Comparison of ENCODE assay signal across 1 cellular context in the genomic region with DNA sequence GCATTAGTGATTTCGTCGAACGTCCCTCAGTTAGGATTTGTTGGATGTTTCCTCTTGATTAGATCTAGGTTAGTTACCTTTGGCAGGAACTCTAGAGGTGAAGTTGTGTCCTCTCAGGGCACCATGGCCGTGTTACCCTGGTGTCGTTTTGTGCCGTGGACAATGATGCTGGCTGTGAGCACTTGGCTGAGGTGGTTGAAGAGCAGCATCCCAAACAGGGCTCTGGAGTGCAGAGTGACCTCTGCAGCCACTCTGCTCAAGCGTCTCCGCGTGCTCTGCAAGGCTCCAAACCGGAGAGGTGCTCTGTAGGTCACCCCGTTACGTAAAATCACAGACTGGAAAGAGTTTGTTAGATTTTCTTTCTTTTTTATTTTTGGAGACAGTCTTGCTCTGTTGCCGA.
TF ChIP-seq lines count a peak whose summit lies in the region.

No MANE protein-coding gene starts in this region.

TF ChIP-seq in HepG2, 621 proteins besides CTCF, POLR2A, EP300 and RAD21 (continues in another document):
- TF ChIP-seq FOXK1 (CRISPR knock-in tag; IDR thresholded peaks at IDR 0.05; ENCODE audit: borderline replicate concordance, low read depth) (no peak), ZKSCAN8 (CRISPR knock-in tag; IDR thresholded peaks at IDR 0.05; ENCODE audit: borderline replicate concordance) (no peak), NFKBIZ (CRISPR knock-in tag; IDR thresholded peaks at IDR 0.05) (no peak), ZNF788 (CRISPR knock-in tag; IDR thresholded peaks at IDR 0.05; ENCODE audit: borderline replicate concordance) (no peak), ZNF446 (CRISPR knock-in tag; IDR thresholded peaks at IDR 0.05) (no peak), NCOA1 (CRISPR knock-in tag; IDR thresholded peaks at IDR 0.05) (0 out of 2 replicates have a peak, but pooled peaks have one; percentile 25), ZFX (CRISPR knock-in tag; IDR thresholded peaks at IDR 0.05; ENCODE audit: low read depth) (no peak), ZNF766 (CRISPR knock-in tag; IDR thresholded peaks at IDR 0.05; ENCODE audit: borderline replicate concordance) (no peak), FOXA3 (CRISPR knock-in tag; IDR thresholded peaks at IDR 0.05) (0 out of 2 replicates have a peak, but pooled peaks have one; percentile 3), MTERF4 (CRISPR knock-in tag; IDR thresholded peaks at IDR 0.05) (no peak), ZNF883 (CRISPR knock-in tag; IDR thresholded peaks at IDR 0.05; ENCODE audit: not compliant biosample characterization) (no peak), ZNF143 (CRISPR knock-in tag; IDR thresholded peaks at IDR 0.05) (0 out of 2 replicates have a peak, but pooled peaks have one; percentile 6), ZNF230 (CRISPR knock-in tag; IDR thresholded peaks at IDR 0.05) (no peak), PHF20 (CRISPR knock-in tag; IDR thresholded peaks at IDR 0.05) (no peak), DNMT1 (CRISPR knock-in tag; IDR thresholded peaks at IDR 0.05) (0 out of 2 replicates have a peak, but pooled peaks have one; percentile 22), ZKSCAN1 (IDR thresholded peaks at IDR 0.05; ENCODE audit: low read length) (no peak), PITX1 (CRISPR knock-in tag; IDR thresholded peaks at IDR 0.05) (no peak), ZNF253 (CRISPR knock-in tag; IDR thresholded peaks at IDR 0.05; ENCODE audit: borderline replicate concordance) (no peak), ZNF598 (CRISPR knock-in tag; IDR thresholded peaks at IDR 0.05; ENCODE audit: borderline replicate concordance) (no peak), AKNA (CRISPR knock-in tag; IDR thresholded peaks at IDR 0.05; ENCODE audit: borderline replicate concordance) (no peak), ZNF768 (CRISPR knock-in tag; IDR thresholded peaks at IDR 0.05) (0 out of 2 replicates have a peak, but pooled peaks have one; percentile 10), PHF5A (CRISPR knock-in tag; IDR thresholded peaks at IDR 0.05; ENCODE audit: low read depth, unreplicated experiment) (no peak), ZSCAN21 (CRISPR knock-in tag; IDR thresholded peaks at IDR 0.05; ENCODE audit: borderline replicate concordance) (no peak), ZNF572 (CRISPR knock-in tag; IDR thresholded peaks at IDR 0.05) (0 out of 2 replicates have a peak, but pooled peaks have one; percentile 46), ZNF691 (CRISPR knock-in tag; IDR thresholded peaks at IDR 0.05; ENCODE audit: borderline replicate concordance, low read depth) (no peak), KLF15 (CRISPR knock-in tag; IDR thresholded peaks at IDR 0.05; ENCODE audit: borderline replicate concordance) (no peak), ZNF441 (CRISPR knock-in tag; IDR thresholded peaks at IDR 0.05; ENCODE audit: borderline replicate concordance) (no peak), BCLAF1 (IDR thresholded peaks at IDR 0.05) (no peak), FOXO1 (CRISPR knock-in tag; IDR thresholded peaks at IDR 0.05) (0 out of 2 replicates have a peak, but pooled peaks have one; percentile 2), ZNF749 (CRISPR knock-in tag; IDR thresholded peaks at IDR 0.05; ENCODE audit: borderline replicate concordance) (no peak), HMG20B (CRISPR knock-in tag; conservative IDR thresholded peaks at IDR 0.05) (no peak), ZNF292 (CRISPR knock-in tag; IDR thresholded peaks at IDR 0.05; ENCODE audit: borderline replicate concordance, low read depth) (no peak), ONECUT2 (CRISPR knock-in tag; IDR thresholded peaks at IDR 0.05) (no peak), CEBPG (CRISPR knock-in tag; IDR thresholded peaks at IDR 0.05) (no peak), MTA3 (CRISPR knock-in tag; IDR thresholded peaks at IDR 0.05) (no peak), ZNF550 (CRISPR knock-in tag; IDR thresholded peaks at IDR 0.05; ENCODE audit: borderline replicate concordance) (no peak), SP5 (CRISPR knock-in tag; IDR thresholded peaks at IDR 0.05; ENCODE audit: borderline replicate concordance, low read depth) (no peak), EED (CRISPR knock-in tag; IDR thresholded peaks at IDR 0.05) (no peak)
- TF ChIP-seq, protein P1, sequence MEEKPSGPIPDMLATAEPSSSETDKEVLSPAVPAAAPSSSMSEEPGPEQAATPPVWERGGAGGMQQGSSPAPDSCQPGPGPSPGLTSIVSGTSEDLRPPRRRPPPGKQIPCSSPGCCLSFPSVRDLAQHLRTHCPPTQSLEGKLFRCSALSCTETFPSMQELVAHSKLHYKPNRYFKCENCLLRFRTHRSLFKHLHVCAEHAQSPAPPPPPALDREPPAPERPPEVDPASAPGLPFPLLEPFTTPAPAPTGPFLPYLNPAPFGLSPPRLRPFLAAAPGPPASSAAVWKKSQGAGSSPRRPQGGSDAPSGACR (CRISPR knock-in tag; IDR thresholded peaks at IDR 0.05) = 0 out of 2 replicates have a peak, but pooled peaks have one; percentile 19
- TF ChIP-seq, protein P2, sequence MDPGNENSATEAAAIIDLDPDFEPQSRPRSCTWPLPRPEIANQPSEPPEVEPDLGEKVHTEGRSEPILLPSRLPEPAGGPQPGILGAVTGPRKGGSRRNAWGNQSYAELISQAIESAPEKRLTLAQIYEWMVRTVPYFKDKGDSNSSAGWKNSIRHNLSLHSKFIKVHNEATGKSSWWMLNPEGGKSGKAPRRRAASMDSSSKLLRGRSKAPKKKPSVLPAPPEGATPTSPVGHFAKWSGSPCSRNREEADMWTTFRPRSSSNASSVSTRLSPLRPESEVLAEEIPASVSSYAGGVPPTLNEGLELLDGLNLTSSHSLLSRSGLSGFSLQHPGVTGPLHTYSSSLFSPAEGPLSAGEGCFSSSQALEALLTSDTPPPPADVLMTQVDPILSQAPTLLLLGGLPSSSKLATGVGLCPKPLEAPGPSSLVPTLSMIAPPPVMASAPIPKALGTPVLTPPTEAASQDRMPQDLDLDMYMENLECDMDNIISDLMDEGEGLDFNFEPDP (CRISPR knock-in tag; conservative IDR thresholded peaks at IDR 0.05) = 0 out of 2 replicates have a peak, but pooled peaks have one; percentile 48
- TF ChIP-seq, protein P3, sequence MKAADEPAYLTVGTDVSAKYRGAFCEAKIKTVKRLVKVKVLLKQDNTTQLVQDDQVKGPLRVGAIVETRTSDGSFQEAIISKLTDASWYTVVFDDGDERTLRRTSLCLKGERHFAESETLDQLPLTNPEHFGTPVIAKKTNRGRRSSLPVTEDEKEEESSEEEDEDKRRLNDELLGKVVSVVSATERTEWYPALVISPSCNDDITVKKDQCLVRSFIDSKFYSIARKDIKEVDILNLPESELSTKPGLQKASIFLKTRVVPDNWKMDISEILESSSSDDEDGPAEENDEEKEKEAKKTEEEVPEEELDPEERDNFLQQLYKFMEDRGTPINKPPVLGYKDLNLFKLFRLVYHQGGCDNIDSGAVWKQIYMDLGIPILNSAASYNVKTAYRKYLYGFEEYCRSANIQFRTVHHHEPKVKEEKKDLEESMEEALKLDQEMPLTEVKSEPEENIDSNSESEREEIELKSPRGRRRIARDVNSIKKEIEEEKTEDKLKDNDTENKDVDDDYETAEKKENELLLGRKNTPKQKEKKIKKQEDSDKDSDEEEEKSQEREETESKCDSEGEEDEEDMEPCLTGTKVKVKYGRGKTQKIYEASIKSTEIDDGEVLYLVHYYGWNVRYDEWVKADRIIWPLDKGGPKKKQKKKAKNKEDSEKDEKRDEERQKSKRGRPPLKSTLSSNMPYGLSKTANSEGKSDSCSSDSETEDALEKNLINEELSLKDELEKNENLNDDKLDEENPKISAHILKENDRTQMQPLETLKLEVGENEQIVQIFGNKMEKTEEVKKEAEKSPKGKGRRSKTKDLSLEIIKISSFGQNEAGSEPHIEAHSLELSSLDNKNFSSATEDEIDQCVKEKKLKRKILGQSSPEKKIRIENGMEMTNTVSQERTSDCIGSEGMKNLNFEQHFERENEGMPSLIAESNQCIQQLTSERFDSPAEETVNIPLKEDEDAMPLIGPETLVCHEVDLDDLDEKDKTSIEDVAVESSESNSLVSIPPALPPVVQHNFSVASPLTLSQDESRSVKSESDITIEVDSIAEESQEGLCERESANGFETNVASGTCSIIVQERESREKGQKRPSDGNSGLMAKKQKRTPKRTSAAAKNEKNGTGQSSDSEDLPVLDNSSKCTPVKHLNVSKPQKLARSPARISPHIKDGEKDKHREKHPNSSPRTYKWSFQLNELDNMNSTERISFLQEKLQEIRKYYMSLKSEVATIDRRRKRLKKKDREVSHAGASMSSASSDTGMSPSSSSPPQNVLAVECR (CRISPR knock-in tag; IDR thresholded peaks at IDR 0.05; ENCODE audit: borderline replicate concordance) = no peak
- TF ChIP-seq, protein P4, sequence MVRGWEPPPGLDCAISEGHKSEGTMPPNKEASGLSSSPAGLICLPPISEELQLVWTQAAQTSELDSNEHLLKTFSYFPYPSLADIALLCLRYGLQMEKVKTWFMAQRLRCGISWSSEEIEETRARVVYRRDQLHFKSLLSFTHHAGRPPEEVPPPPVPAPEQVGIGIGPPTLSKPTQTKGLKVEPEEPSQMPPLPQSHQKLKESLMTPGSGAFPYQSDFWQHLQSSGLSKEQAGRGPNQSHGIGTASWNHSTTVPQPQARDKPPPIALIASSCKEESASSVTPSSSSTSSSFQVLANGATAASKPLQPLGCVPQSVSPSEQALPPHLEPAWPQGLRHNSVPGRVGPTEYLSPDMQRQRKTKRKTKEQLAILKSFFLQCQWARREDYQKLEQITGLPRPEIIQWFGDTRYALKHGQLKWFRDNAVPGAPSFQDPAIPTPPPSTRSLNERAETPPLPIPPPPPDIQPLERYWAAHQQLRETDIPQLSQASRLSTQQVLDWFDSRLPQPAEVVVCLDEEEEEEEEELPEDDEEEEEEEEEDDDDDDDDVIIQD (CRISPR knock-in tag; IDR thresholded peaks at IDR 0.05; ENCODE audit: low read depth) = no peak
